In the genomic region with DNA sequence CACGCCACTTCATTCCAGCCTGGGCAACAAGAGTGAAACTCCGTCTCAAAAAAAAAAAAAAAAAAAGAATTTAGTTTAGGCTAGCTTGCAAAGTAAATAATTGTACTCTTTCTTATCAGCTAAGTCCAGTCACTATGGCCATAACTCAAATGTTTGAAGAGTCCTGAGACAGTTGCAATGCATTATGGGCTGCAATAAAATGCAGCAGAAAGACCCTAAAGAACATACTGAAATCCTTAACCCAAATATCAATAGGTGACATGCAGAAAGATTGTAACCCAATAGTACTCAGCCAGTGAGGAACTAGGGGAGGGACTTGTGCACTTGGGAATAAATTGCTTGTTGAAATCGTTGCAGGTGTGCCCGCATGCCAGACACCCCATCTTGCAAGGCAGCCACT, we compare ENCODE assay signal across 1 cellular context.
TF ChIP-seq lines count a peak whose summit lies in the region.

No MANE protein-coding gene starts in this region.

TF ChIP-seq in K562, 482 proteins besides CTCF, POLR2A, EP300 and RAD21 (continued from another document and continues in another):
- TF ChIP-seq TAL1 (IDR thresholded peaks at IDR 0.05) = peak; percentile 75
- TF ChIP-seq FOXK1 (CRISPR knock-in tag; IDR thresholded peaks at IDR 0.05; ENCODE audit: borderline replicate concordance) = no peak
- TF ChIP-seq, protein P1, sequence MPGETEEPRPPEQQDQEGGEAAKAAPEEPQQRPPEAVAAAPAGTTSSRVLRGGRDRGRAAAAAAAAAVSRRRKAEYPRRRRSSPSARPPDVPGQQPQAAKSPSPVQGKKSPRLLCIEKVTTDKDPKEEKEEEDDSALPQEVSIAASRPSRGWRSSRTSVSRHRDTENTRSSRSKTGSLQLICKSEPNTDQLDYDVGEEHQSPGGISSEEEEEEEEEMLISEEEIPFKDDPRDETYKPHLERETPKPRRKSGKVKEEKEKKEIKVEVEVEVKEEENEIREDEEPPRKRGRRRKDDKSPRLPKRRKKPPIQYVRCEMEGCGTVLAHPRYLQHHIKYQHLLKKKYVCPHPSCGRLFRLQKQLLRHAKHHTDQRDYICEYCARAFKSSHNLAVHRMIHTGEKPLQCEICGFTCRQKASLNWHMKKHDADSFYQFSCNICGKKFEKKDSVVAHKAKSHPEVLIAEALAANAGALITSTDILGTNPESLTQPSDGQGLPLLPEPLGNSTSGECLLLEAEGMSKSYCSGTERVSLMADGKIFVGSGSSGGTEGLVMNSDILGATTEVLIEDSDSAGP (CRISPR knock-in tag; IDR thresholded peaks at IDR 0.05) = no peak
- TF ChIP-seq ELF2 (CRISPR knock-in tag; IDR thresholded peaks at IDR 0.05) = no peak
- TF ChIP-seq RBM39 (optimal IDR thresholded peaks at IDR 0.05; ENCODE audit: low read depth, low read length) = no peak
- TF ChIP-seq, protein P2, sequence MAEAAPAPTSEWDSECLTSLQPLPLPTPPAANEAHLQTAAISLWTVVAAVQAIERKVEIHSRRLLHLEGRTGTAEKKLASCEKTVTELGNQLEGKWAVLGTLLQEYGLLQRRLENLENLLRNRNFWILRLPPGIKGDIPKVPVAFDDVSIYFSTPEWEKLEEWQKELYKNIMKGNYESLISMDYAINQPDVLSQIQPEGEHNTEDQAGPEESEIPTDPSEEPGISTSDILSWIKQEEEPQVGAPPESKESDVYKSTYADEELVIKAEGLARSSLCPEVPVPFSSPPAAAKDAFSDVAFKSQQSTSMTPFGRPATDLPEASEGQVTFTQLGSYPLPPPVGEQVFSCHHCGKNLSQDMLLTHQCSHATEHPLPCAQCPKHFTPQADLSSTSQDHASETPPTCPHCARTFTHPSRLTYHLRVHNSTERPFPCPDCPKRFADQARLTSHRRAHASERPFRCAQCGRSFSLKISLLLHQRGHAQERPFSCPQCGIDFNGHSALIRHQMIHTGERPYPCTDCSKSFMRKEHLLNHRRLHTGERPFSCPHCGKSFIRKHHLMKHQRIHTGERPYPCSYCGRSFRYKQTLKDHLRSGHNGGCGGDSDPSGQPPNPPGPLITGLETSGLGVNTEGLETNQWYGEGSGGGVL (CRISPR knock-in tag; IDR thresholded peaks at IDR 0.05) = no peak
- no peak for TF ChIP-seq NELFE (IDR thresholded peaks at IDR 0.05; ENCODE audit: insufficient read depth, insufficient read length)
- 0 out of 4 replicates have a peak, but pooled peaks have one; percentile 4 to 29 for TF ChIP-seq NRF1 (conservative IDR thresholded peaks at IDR 0.05 in 1 of 2, IDR thresholded peaks at IDR 0.05 in 1 of 2)
- TF ChIP-seq ARNT (IDR thresholded peaks at IDR 0.05) = no peak
- TF ChIP-seq ZNF561 (CRISPR knock-in tag; conservative IDR thresholded peaks at IDR 0.05) = no peak
- TF ChIP-seq GTF2A2 (tag; IDR thresholded peaks at IDR 0.05) = no peak
- TF ChIP-seq PML (IDR thresholded peaks at IDR 0.05; ENCODE audit: low read length) = no peak
- TF ChIP-seq, protein P3, sequence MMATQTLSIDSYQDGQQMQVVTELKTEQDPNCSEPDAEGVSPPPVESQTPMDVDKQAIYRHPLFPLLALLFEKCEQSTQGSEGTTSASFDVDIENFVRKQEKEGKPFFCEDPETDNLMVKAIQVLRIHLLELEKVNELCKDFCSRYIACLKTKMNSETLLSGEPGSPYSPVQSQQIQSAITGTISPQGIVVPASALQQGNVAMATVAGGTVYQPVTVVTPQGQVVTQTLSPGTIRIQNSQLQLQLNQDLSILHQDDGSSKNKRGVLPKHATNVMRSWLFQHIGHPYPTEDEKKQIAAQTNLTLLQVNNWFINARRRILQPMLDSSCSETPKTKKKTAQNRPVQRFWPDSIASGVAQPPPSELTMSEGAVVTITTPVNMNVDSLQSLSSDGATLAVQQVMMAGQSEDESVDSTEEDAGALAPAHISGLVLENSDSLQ (IDR thresholded peaks at IDR 0.05) = peak; percentile 96
- no peak for TF ChIP-seq BRD9 (IDR thresholded peaks at IDR 0.05; ENCODE audit: low read depth, partially characterized antibody)
- no peak for TF ChIP-seq ZNF175 (CRISPR knock-in tag; IDR thresholded peaks at IDR 0.05; ENCODE audit: low read depth)
- no peak for TF ChIP-seq MYBL2 (IDR thresholded peaks at IDR 0.05; ENCODE audit: low read depth)
- TF ChIP-seq MYBL2 (CRISPR knock-in tag; IDR thresholded peaks at IDR 0.05; ENCODE audit: borderline replicate concordance) = no peak
- TF ChIP-seq POLR2G (IDR thresholded peaks at IDR 0.05; ENCODE audit: low read depth, low read length) = no peak
- TF ChIP-seq MEF2D (tag; conservative IDR thresholded peaks at IDR 0.05; ENCODE audit: low read depth) = no peak
- TF ChIP-seq U2AF2 (optimal IDR thresholded peaks at IDR 0.05; ENCODE audit: low read depth, low read length) = no peak
- TF ChIP-seq, protein P4, sequence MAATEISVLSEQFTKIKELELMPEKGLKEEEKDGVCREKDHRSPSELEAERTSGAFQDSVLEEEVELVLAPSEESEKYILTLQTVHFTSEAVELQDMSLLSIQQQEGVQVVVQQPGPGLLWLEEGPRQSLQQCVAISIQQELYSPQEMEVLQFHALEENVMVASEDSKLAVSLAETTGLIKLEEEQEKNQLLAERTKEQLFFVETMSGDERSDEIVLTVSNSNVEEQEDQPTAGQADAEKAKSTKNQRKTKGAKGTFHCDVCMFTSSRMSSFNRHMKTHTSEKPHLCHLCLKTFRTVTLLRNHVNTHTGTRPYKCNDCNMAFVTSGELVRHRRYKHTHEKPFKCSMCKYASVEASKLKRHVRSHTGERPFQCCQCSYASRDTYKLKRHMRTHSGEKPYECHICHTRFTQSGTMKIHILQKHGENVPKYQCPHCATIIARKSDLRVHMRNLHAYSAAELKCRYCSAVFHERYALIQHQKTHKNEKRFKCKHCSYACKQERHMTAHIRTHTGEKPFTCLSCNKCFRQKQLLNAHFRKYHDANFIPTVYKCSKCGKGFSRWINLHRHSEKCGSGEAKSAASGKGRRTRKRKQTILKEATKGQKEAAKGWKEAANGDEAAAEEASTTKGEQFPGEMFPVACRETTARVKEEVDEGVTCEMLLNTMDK (IDR thresholded peaks at IDR 0.05; ENCODE audit: borderline replicate concordance, insufficient read depth, low read depth, low read length, poor library complexity, severe bottlenecking) = no peak
- TF ChIP-seq, protein P5, sequence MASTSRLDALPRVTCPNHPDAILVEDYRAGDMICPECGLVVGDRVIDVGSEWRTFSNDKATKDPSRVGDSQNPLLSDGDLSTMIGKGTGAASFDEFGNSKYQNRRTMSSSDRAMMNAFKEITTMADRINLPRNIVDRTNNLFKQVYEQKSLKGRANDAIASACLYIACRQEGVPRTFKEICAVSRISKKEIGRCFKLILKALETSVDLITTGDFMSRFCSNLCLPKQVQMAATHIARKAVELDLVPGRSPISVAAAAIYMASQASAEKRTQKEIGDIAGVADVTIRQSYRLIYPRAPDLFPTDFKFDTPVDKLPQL (IDR thresholded peaks at IDR 0.05; ENCODE audit: extremely low read depth, insufficient read length) = no peak
- no peak for TF ChIP-seq NFXL1 (CRISPR knock-in tag; IDR thresholded peaks at IDR 0.05)
- TF ChIP-seq HIVEP1 (CRISPR knock-in tag; IDR thresholded peaks at IDR 0.05) = no peak
- TF ChIP-seq POLR2AphosphoS2 (IDR thresholded peaks at IDR 0.05; ENCODE audit: low read length) = no peak
- TF ChIP-seq ZNF3 (CRISPR knock-in tag; IDR thresholded peaks at IDR 0.05) = no peak
- no peak for TF ChIP-seq SRSF3 (IDR thresholded peaks at IDR 0.05; ENCODE audit: insufficient read depth, low read length)
- no peak for TF ChIP-seq TCFL5 (CRISPR knock-in tag; conservative IDR thresholded peaks at IDR 0.05)
- no peak for TF ChIP-seq ZNF274 (IDR thresholded peaks at IDR 0.05; ENCODE audit: borderline replicate concordance, low read depth, low read length)
- TF ChIP-seq TBL1XR1 (IDR thresholded peaks at IDR 0.05; ENCODE audit: low read length in 2 of 2) = peak in 1 of 2 experiments; percentile 68; a peak in 2 of 4 replicates
- peak; percentile 99 for TF ChIP-seq MEIS2 (IDR thresholded peaks at IDR 0.05; ENCODE audit: partially characterized antibody)
- no peak for TF ChIP-seq ZNF24 (IDR thresholded peaks at IDR 0.05)
- no peak for TF ChIP-seq SMC3 (conservative IDR thresholded peaks at IDR 0.05; ENCODE audit: insufficient read depth, low read depth, low read length)
- TF ChIP-seq KLF6 (CRISPR knock-in tag; IDR thresholded peaks at IDR 0.05; ENCODE audit: borderline replicate concordance) = no peak
- peak; percentile 53; the same call in 1 of the 2 replicates for TF ChIP-seq FOXM1 (IDR thresholded peaks at IDR 0.05; ENCODE audit: low read depth)
- no peak for TF ChIP-seq FOXM1 (CRISPR knock-in tag; IDR thresholded peaks at IDR 0.05; ENCODE audit: low read depth)
- TF ChIP-seq HSF4 (CRISPR knock-in tag; IDR thresholded peaks at IDR 0.05; ENCODE audit: borderline replicate concordance) = no peak
- TF ChIP-seq, protein P6, sequence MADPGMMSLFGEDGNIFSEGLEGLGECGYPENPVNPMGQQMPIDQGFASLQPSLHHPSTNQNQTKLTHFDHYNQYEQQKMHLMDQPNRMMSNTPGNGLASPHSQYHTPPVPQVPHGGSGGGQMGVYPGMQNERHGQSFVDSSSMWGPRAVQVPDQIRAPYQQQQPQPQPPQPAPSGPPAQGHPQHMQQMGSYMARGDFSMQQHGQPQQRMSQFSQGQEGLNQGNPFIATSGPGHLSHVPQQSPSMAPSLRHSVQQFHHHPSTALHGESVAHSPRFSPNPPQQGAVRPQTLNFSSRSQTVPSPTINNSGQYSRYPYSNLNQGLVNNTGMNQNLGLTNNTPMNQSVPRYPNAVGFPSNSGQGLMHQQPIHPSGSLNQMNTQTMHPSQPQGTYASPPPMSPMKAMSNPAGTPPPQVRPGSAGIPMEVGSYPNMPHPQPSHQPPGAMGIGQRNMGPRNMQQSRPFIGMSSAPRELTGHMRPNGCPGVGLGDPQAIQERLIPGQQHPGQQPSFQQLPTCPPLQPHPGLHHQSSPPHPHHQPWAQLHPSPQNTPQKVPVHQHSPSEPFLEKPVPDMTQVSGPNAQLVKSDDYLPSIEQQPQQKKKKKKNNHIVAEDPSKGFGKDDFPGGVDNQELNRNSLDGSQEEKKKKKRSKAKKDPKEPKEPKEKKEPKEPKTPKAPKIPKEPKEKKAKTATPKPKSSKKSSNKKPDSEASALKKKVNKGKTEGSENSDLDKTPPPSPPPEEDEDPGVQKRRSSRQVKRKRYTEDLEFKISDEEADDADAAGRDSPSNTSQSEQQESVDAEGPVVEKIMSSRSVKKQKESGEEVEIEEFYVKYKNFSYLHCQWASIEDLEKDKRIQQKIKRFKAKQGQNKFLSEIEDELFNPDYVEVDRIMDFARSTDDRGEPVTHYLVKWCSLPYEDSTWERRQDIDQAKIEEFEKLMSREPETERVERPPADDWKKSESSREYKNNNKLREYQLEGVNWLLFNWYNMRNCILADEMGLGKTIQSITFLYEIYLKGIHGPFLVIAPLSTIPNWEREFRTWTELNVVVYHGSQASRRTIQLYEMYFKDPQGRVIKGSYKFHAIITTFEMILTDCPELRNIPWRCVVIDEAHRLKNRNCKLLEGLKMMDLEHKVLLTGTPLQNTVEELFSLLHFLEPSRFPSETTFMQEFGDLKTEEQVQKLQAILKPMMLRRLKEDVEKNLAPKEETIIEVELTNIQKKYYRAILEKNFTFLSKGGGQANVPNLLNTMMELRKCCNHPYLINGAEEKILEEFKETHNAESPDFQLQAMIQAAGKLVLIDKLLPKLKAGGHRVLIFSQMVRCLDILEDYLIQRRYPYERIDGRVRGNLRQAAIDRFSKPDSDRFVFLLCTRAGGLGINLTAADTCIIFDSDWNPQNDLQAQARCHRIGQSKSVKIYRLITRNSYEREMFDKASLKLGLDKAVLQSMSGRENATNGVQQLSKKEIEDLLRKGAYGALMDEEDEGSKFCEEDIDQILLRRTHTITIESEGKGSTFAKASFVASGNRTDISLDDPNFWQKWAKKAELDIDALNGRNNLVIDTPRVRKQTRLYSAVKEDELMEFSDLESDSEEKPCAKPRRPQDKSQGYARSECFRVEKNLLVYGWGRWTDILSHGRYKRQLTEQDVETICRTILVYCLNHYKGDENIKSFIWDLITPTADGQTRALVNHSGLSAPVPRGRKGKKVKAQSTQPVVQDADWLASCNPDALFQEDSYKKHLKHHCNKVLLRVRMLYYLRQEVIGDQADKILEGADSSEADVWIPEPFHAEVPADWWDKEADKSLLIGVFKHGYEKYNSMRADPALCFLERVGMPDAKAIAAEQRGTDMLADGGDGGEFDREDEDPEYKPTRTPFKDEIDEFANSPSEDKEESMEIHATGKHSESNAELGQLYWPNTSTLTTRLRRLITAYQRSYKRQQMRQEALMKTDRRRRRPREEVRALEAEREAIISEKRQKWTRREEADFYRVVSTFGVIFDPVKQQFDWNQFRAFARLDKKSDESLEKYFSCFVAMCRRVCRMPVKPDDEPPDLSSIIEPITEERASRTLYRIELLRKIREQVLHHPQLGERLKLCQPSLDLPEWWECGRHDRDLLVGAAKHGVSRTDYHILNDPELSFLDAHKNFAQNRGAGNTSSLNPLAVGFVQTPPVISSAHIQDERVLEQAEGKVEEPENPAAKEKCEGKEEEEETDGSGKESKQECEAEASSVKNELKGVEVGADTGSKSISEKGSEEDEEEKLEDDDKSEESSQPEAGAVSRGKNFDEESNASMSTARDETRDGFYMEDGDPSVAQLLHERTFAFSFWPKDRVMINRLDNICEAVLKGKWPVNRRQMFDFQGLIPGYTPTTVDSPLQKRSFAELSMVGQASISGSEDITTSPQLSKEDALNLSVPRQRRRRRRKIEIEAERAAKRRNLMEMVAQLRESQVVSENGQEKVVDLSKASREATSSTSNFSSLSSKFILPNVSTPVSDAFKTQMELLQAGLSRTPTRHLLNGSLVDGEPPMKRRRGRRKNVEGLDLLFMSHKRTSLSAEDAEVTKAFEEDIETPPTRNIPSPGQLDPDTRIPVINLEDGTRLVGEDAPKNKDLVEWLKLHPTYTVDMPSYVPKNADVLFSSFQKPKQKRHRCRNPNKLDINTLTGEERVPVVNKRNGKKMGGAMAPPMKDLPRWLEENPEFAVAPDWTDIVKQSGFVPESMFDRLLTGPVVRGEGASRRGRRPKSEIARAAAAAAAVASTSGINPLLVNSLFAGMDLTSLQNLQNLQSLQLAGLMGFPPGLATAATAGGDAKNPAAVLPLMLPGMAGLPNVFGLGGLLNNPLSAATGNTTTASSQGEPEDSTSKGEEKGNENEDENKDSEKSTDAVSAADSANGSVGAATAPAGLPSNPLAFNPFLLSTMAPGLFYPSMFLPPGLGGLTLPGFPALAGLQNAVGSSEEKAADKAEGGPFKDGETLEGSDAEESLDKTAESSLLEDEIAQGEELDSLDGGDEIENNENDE (IDR thresholded peaks at IDR 0.05; ENCODE audit: low read depth, low read length) = no peak
